ENCODE assay signal across 20 cellular contexts in genomic region chr14:20280265-20280664, GRCh38. TPM values are rescaled to one million over a fixed set of nuclear protein-coding genes. Genes with fewer than 3 reads are reported as not detected.
"Had no signal": no experiment of that assay in that cellular context is flagged by ENCODE, and none has a peak within 500 bp of the region (broad histone marks: within the 10 kb centered on the region; RNA-seq: fewer than 3 reads in every experiment).

No MANE protein-coding gene starts in this region.

RNA-seq across cellular contexts. Expression of gene OR11H4, which starts 41.2 kb away (rescaled TPM):
- total RNA-seq: activated CD4-positive, alpha-beta T cell treated with anti-CD3 and anti-CD28 coated beads for 36 hours; activated CD8-positive, alpha-beta T cell treated with anti-CD3 and anti-CD28 coated beads for 36 hours; activated T-cell treated with anti-CD3 and anti-CD28 coated beads, Interleukin-2, amount 50 U/mL, for 72 hours; esophagus muscularis mucosa; foreskin keratinocyte; heart left ventricle; kidney; left colon; liver; mammary epithelial cell; mesothelial cell of epicardium; natural killer cell; occipital lobe; psoas muscle; sigmoid colon; T-helper 2 cell treated with Interferon-gamma antibody and Interleukin-4, amounts not matched to agents 100 ng/mL and 5 ng/mL, for 36 hours; vagina had no signal
- polyA plus RNA-seq: foreskin keratinocyte, heart left ventricle, immature natural killer cell, liver, mammary epithelial cell, psoas muscle, sigmoid colon, small intestine, thymus had no signal

RNA-seq across cellular contexts. Expression of gene OR11H7, which starts 51.5 kb away (rescaled TPM):
- total RNA-seq: activated CD4-positive, alpha-beta T cell treated with anti-CD3 and anti-CD28 coated beads for 36 hours; activated CD8-positive, alpha-beta T cell treated with anti-CD3 and anti-CD28 coated beads for 36 hours; activated T-cell treated with anti-CD3 and anti-CD28 coated beads, Interleukin-2, amount 50 U/mL, for 72 hours; esophagus muscularis mucosa; foreskin keratinocyte; heart left ventricle; kidney; left colon; liver; mammary epithelial cell; mesothelial cell of epicardium; natural killer cell; occipital lobe; psoas muscle; sigmoid colon; T-helper 2 cell treated with Interferon-gamma antibody and Interleukin-4, amounts not matched to agents 100 ng/mL and 5 ng/mL, for 36 hours; vagina had no signal
- polyA plus RNA-seq: foreskin keratinocyte, heart left ventricle, immature natural killer cell, liver, mammary epithelial cell, psoas muscle, sigmoid colon, small intestine, thymus had no signal

RNA-seq across cellular contexts. Expression of gene OR11H6, which starts 56.8 kb away (rescaled TPM):
- total RNA-seq: activated CD4-positive, alpha-beta T cell treated with anti-CD3 and anti-CD28 coated beads for 36 hours; activated CD8-positive, alpha-beta T cell treated with anti-CD3 and anti-CD28 coated beads for 36 hours; activated T-cell treated with anti-CD3 and anti-CD28 coated beads, Interleukin-2, amount 50 U/mL, for 72 hours; esophagus muscularis mucosa; foreskin keratinocyte; heart left ventricle; kidney; left colon; liver; mammary epithelial cell; mesothelial cell of epicardium; natural killer cell; occipital lobe; psoas muscle; sigmoid colon; T-helper 2 cell treated with Interferon-gamma antibody and Interleukin-4, amounts not matched to agents 100 ng/mL and 5 ng/mL, for 36 hours; vagina had no signal
- polyA plus RNA-seq: foreskin keratinocyte, heart left ventricle, immature natural killer cell, liver, mammary epithelial cell, psoas muscle, sigmoid colon, small intestine, thymus had no signal
